8 cellular contexts compared by ENCODE assay signal in genomic region chr3:33438871-33439270, GRCh38. TPM values are rescaled to one million over a fixed set of nuclear protein-coding genes. Genes with fewer than 3 reads are reported as not detected.
DNase-seq lines count a peak whose midpoint lies in the region; ATAC-seq and TF ChIP-seq lines count a peak whose summit lies in the region.

No MANE protein-coding gene starts in this region.

- H3K79me2 ChIP-seq in parathyroid adenoma: peaks cover 29% of the 10 kb centered on the region

- intact Hi-C loops in Panc1 (cut with micrococcal nuclease; ENCODE audit: unreplicated experiment) (no loop called here), posterior vena cava (cut with DNase I) (no loop called here)

- H3K4me2 ChIP-seq in parathyroid adenoma (ENCODE audit: low read length): peak overlapping the region; percentile 66

- H3K9ac ChIP-seq in parathyroid adenoma: no peak overlapping the region

- H3K9me3 ChIP-seq in Panc1 (ENCODE audit: control insufficient read depth, insufficient read depth, low read depth, low read length) (no peaks in the 10 kb centered on the region), parathyroid adenoma (ENCODE audit: control insufficient read depth, low read length) (no peaks in the 10 kb centered on the region)

- POLR2A ChIA-PET in Panc1 (lab: Charles Lee): no interaction called here

- peak overlapping the region; percentile 95 for H2AFZ ChIP-seq in parathyroid adenoma

- H3K36me3 ChIP-seq in Panc1 (ENCODE audit: control insufficient read depth, insufficient read depth, low read length): no peaks in the 10 kb centered on the region; the same call in 1 of the 2 replicates
- H3K36me3 ChIP-seq in parathyroid adenoma (ENCODE audit: control insufficient read depth, insufficient read depth, low read length): no peaks in the 10 kb centered on the region

- H3K27ac ChIP-seq in Panc1 (ENCODE audit: low read length) (peak overlapping the region; percentile 89), parathyroid adenoma (peak overlapping the region; percentile 93)

- DNase-seq in GM03348 (ENCODE audit: low spot score) (peak; percentile 15), Panc1 (ENCODE audit: low read depth, low spot score) (no peak), epithelial cell of proximal tubule (ENCODE audit: low read depth) (no peak), NCI-H2081 (lab: John Stamatoyannopoulos, UW) (no peak), posterior vena cava (ENCODE audit: low spot score) (no peak), D341Med (ENCODE audit: low spot score) (no peak)

- no peak for TF ChIP-seq CTCF in Panc1 (IDR thresholded peaks at IDR 0.05)
- no peak for TF ChIP-seq CTCF in epithelial cell of proximal tubule (conservative IDR thresholded peaks at IDR 0.05; ENCODE audit: low read depth, low read length)
- TF ChIP-seq CTCF in parathyroid adenoma (IDR thresholded peaks at IDR 0.05): no peak

- no peak for ATAC-seq in Panc1
- ATAC-seq in GM19351 (IDR thresholded peaks at IDR 0.05; ENCODE audit: unreplicated experiment): no peak

- peak overlapping the region; percentile 82 to 85 for H3K4me3 ChIP-seq in Panc1 (ENCODE audit: low read depth in 2 of 2, low read length in 2 of 2)
- peak overlapping the region; percentile 68 for H3K4me3 ChIP-seq in epithelial cell of proximal tubule (ENCODE audit: low read depth, low read length)
- H3K4me3 ChIP-seq in parathyroid adenoma (ENCODE audit: low read depth, low read length): peak overlapping the region; percentile 89

- H3K27me3 ChIP-seq in Panc1 (ENCODE audit: control insufficient read depth, insufficient read depth, low read length) (no peaks in the 10 kb centered on the region), parathyroid adenoma (ENCODE audit: control insufficient read depth, insufficient read depth, low read length) (no peaks in the 10 kb centered on the region)

- no TSS peak for BruUV-seq in Panc1 (replicated peaks; lab: Mats Ljungman, UMichigan)

- CTCF ChIA-PET in Panc1 (lab: Charles Lee): no interaction called here

- H3K4me1 ChIP-seq in Panc1 (ENCODE audit: control insufficient read depth, insufficient read depth, low read length) (peaks cover 11% of the 10 kb centered on the region), parathyroid adenoma (no peaks in the 10 kb centered on the region)

- in situ Hi-C loops in Panc1 (cut with HindIII; ENCODE audit: low pct_unique_long_range_greater_than_20kb, low sequenced_read_pairs): no loop called here

RNA-seq across cellular contexts. Expression of gene UBP1, which starts 1.3 kb away (rescaled TPM):
- total RNA-seq in Panc1 (2021; ENCODE audit: unreplicated experiment): 62.4 TPM
- polyA plus RNA-seq in Panc1 (2012; ENCODE audit: insufficient read length): 32.1 TPM
- total RNA-seq in epithelial cell of proximal tubule: 38.3 and 42.9 TPM in 2 replicates
- 10 to 100 TPM; 57.5 to 66.5 TPM for total RNA-seq in posterior vena cava
